25 cellular contexts compared by ENCODE assay signal in the genomic region with DNA sequence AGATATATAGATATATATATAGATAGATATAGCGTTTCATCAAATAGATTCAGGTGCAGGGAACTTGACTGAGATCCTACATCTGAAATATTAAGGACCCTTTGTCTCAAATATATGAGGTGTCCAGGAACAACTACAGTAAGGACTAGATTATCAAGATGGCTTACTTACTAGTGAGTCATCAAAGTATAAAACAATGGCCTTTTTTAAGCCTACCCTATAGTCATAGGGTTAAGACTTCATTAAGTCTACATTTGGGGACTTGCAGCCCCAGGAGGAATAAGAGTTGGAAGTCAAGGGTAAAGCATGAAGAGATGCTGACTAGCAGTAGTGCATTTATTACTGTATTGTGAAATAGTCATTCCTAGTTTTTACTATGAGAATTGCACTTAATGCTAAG.
"Had no signal": no experiment of that assay in that cellular context is flagged by ENCODE, and none has a peak within 500 bp of the region (broad histone marks: within the 10 kb centered on the region; RNA-seq: fewer than 3 reads in every experiment).

No MANE protein-coding gene starts in this region.

- DNase-seq: activated CD4-positive, alpha-beta memory T cell treated with anti-CD3 and anti-CD28 coated beads, Interleukin-2, amount 10 ng/mL, durations not matched to agents 7 days and 5 days; activated CD4-positive, alpha-beta T cell treated with anti-CD3 and anti-CD28 coated beads for 1 hour; activated CD4-positive, alpha-beta T cell treated with anti-CD3 and anti-CD28 coated beads for 4 hours; activated CD4-positive, alpha-beta T cell treated with anti-CD3 and anti-CD28 coated beads, Interleukin-2, amount 10 ng/mL, durations not matched to agents 7 days and 5 days; activated CD4-positive, alpha-beta T cell treated with anti-CD3 and anti-CD28 coated beads, Interleukin-2, amount 50 U/mL, for 4 hours; activated CD8-positive, alpha-beta memory T cell treated with anti-CD3 and anti-CD28 coated beads, Interleukin-2, amount 50 U/mL, for 48 hours; activated gamma-delta T cell; activated naive CD4-positive, alpha-beta T cell; activated naive CD4-positive, alpha-beta T cell treated with anti-CD3 and anti-CD28 coated beads, Interleukin-2, amount 10 ng/mL, durations not matched to agents 7 days and 5 days; activated naive CD8-positive, alpha-beta T cell treated with anti-CD3 and anti-CD28 coated beads, Interleukin-2, amount 10 ng/mL, durations not matched to agents 7 days and 5 days; activated T-cell treated with anti-CD3 and anti-CD28 coated beads for 4 hours; activated T-cell treated with anti-CD3 and anti-CD28 coated beads, Interleukin-2, amount 50 U/mL, for 24 hours; activated T-cell treated with anti-CD3 and anti-CD28 coated beads, Interleukin-2, amount 50 U/mL, for 72 hours; dorsolateral prefrontal cortex; effector memory CD4-positive, alpha-beta T cell; endodermal cell; esophagus squamous epithelium; head of caudate nucleus; T-helper 1 cell; T-helper 17 cell; T1000 had no signal

- H3K4me1 ChIP-seq: ascending aorta, breast epithelium, esophagus squamous epithelium had no signal

- H3K27ac ChIP-seq: ascending aorta, breast epithelium, coronary artery, dorsolateral prefrontal cortex, esophagus squamous epithelium had no signal

- ATAC-seq: activated naive CD4-positive, alpha-beta T cell treated with anti-CD3 and anti-CD28 coated beads, Interleukin-2, amount 50 U/mL, for 72 hours; activated T-cell treated with anti-CD3 and anti-CD28 coated beads, Interleukin-2, amount 50 U/mL, for 72 hours; T-helper 17 cell had no signal

- H3K27me3 ChIP-seq: ascending aorta, breast epithelium, dorsolateral prefrontal cortex, esophagus squamous epithelium had no signal
